Comparison of ENCODE assay signal across 29 cellular contexts in the genomic region with DNA sequence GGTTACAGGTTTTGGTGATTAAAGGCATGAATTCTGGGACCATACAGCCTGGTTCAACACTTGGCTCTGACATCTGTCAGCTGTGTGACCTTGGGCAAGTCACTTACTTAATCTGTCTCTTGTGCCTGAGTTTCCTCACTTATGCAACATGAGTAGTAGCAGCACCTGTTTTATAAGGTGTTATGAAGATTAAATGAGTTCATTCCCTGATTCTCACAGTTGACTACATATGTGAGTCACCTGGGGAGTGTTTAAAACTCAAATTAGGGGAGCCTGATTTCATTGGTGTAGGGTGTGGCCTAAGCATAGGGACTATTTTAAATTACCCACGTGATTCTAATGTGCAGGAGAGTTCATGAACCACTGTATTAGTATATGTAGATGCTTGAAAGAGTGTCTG. TPM values are rescaled to one million over a fixed set of nuclear protein-coding genes. Genes with fewer than 3 reads are reported as not detected.
DNase-seq lines count a peak whose midpoint lies in the region; ATAC-seq, FAIRE-seq and TF ChIP-seq lines count a peak whose summit lies in the region.
"Had no signal": no experiment of that assay in that cellular context is flagged by ENCODE, and none has a peak within 500 bp of the region (broad histone marks: within the 10 kb centered on the region; RNA-seq: fewer than 3 reads in every experiment).

No MANE protein-coding gene starts in this region.

- ATAC-seq in gastrocnemius medialis = peak; percentile 67 to 73

- no peaks in the 10 kb centered on the region for H3K36me3 ChIP-seq in bronchial epithelial cell (ENCODE audit: control insufficient read depth, insufficient read depth, low read length)
- no peaks in the 10 kb centered on the region for H3K36me3 ChIP-seq in gastrocnemius medialis
- H3K36me3 ChIP-seq: BE2C, BLaER1 had no signal

- intact Hi-C loops in gastrocnemius medialis (cut with DNase I; ENCODE audit: low total_unique reads) = no loop called here

- no peaks in the 10 kb centered on the region for H3K4me1 ChIP-seq in gastrocnemius medialis
- H3K4me1 ChIP-seq: BE2C, BLaER1 had no signal

- H3K9me3 ChIP-seq in gastrocnemius medialis = no peaks in the 10 kb centered on the region
- H3K9me3 ChIP-seq: BE2C, BLaER1 had no signal

- no peak for TF ChIP-seq POLR2A in gastrocnemius medialis (IDR thresholded peaks at IDR 0.05)

- in situ Hi-C loops in gastrocnemius medialis (cut with MboI; ENCODE audit: low sequenced_read_pairs in 4 of 4) = no loop called here

- H3K27ac ChIP-seq in gastrocnemius medialis = no peak overlapping the region
- H3K27ac ChIP-seq: BLaER1 had no signal

- FAIRE-seq in bronchial epithelial cell (lab: Jason Lieb, UNC) = no peak
- FAIRE-seq: A204.1, GM12891, GM19239 had no signal

- H3K27me3 ChIP-seq in bronchial epithelial cell (ENCODE audit: control insufficient read depth, insufficient read depth, low read length) (no peaks in the 10 kb centered on the region), gastrocnemius medialis (no peaks in the 10 kb centered on the region)
- H3K27me3 ChIP-seq: BLaER1 had no signal

- H3K4me3 ChIP-seq in bronchial epithelial cell (ENCODE audit: low read depth, low read length) (no peak overlapping the region), epithelial cell of esophagus (ENCODE audit: low read length) (no peak overlapping the region), gastrocnemius medialis (no peak overlapping the region)
- H3K4me3 ChIP-seq: BLaER1 had no signal

- no peak for TF ChIP-seq CTCF in bronchial epithelial cell (IDR thresholded peaks at IDR 0.05; ENCODE audit: insufficient read depth, low read length, severe bottlenecking)
- TF ChIP-seq CTCF in epithelial cell of esophagus (IDR thresholded peaks at IDR 0.05; ENCODE audit: insufficient read depth, low read depth, low read length, missing control alignments) = no peak
- no peak for TF ChIP-seq CTCF in gastrocnemius medialis (IDR thresholded peaks at IDR 0.05 in 4 of 5, conservative IDR thresholded peaks at IDR 0.05 in 1 of 5)
- no peak for TF ChIP-seq CTCF in GM10266 (IDR thresholded peaks at IDR 0.05; ENCODE audit: control insufficient read depth, insufficient read depth, low read depth, missing control alignments)

- DNase-seq in bronchial epithelial cell (ENCODE audit: low read depth) = peak; percentile 33
- peak; percentile 38 for DNase-seq in epithelial cell of esophagus (ENCODE audit: low read depth)
- DNase-seq in myocyte (ENCODE audit: low read depth) = peak; percentile 3
- no peak for DNase-seq in gastrocnemius medialis
- DNase-seq in NCI-H2029 treated with DMSO at 0.1 percent for 48 hours (lab: John Stamatoyannopoulos, UW) = no peak
- DNase-seq in GM10266 (ENCODE audit: extremely low spot score) = no peak
- DNase-seq in activated effector memory CD4-positive, alpha-beta T cell treated with Interleukin-2 at 50 U/mL for 16 hours = no peak
- DNase-seq: 8988T; ACHN; BE2C; C1 segment of cervical spinal cord; CD4-positive, alpha-beta memory T cell; CD4-positive, CD25-positive, alpha-beta regulatory T cell; CD8-positive, alpha-beta memory T cell; COR-L47; DMS 273 treated with DMSO at 0.1 percent for 48 hours; DMS153; DMS53; DMS79; DND-41; EL; GDM1 had no signal

RNA-seq across cellular contexts. Expression of gene TMEM233, which starts 36.7 kb away (rescaled TPM):
- total RNA-seq in bronchial epithelial cell (not detected in 2 replicates), myocyte (5.4 and 7.2 TPM in 2 replicates), gastrocnemius medialis (10 to 100 TPM; 25.2 to 89.1 (median 57.8) TPM)
- polyA plus RNA-seq in myocyte (2012) = 5.9 TPM
- total RNA-seq: CD4-positive, alpha-beta memory T cell; CD4-positive, CD25-positive, alpha-beta regulatory T cell; CD8-positive, alpha-beta memory T cell; G401 had no signal
- polyA plus RNA-seq: AG04450; CD14-positive monocyte; CD4-positive, alpha-beta memory T cell; CD4-positive, CD25-positive, alpha-beta regulatory T cell; CD8-positive, alpha-beta memory T cell had no signal

Comparison
In these comparisons a context has a peak if more than half of its experiments do, and no peak if none do; other contexts are left out.
1. DNase-seq: peak in bronchial epithelial cell (single experiment), epithelial cell of esophagus (single experiment) and myocyte (single experiment); none in gastrocnemius medialis (0 of 2), NCI-H2029 treated with DMSO at 0.1 percent for 48 hours (single experiment), GM10266 (single experiment) and activated effector memory CD4-positive, alpha-beta T cell treated with Interleukin-2 at 50 U/mL for 16 hours (single experiment).